In genomic region chr9:134370638-134371037, GRCh38 we compare ENCODE assay signal across 21 cellular contexts. TPM values are rescaled to one million over a fixed set of nuclear protein-coding genes. Genes with fewer than 3 reads are reported as not detected.
DNase-seq lines count a peak whose midpoint lies in the region; ATAC-seq and TF ChIP-seq lines count a peak whose summit lies in the region.
"Had no signal": no experiment of that assay in that cellular context is flagged by ENCODE, and none has a peak within 500 bp of the region (broad histone marks: within the 10 kb centered on the region; RNA-seq: fewer than 3 reads in every experiment).

No MANE protein-coding gene starts in this region.

- H3K27me3 Mint-ChIP-seq in CD14-positive monocyte (ENCODE audit: low read depth in 3 of 3) (no peaks in the 10 kb centered on the region), nephron progenitor cell (ENCODE audit: low read depth, poor library complexity) (no peaks in the 10 kb centered on the region)
- H3K27me3 Mint-ChIP-seq in activated CD4-positive, alpha-beta memory T cell treated with anti-CD3 and anti-CD28 coated beads for 36 hours = no peaks in the 10 kb centered on the region
- H3K27me3 Mint-ChIP-seq: central memory CD8-positive, alpha-beta T cell had no signal

- ATAC-seq in GM21825 (IDR thresholded peaks at IDR 0.05; ENCODE audit: unreplicated experiment) = no peak
- no peak for ATAC-seq in GM18907 (IDR thresholded peaks at IDR 0.05; ENCODE audit: unreplicated experiment)
- ATAC-seq: activated CD8-positive, alpha-beta memory T cell treated with anti-CD3 and anti-CD28 coated beads, Interleukin-2, amount 10 ng/mL, durations not matched to agents 7 days and 5 days; activated T-cell treated with anti-CD3 and anti-CD28 coated beads, Interleukin-2, amount 50 U/mL, for 72 hours; heart right ventricle; stimulated activated naive CD8-positive, alpha-beta T cell treated with anti-CD3 and anti-CD28 coated beads, Interleukin-15, amount 100 ng/mL, for 72 hours had no signal

- H3K27ac Mint-ChIP-seq in CD14-positive monocyte = peak overlapping the region; percentile 100
- peak overlapping the region; percentile 69 for H3K27ac Mint-ChIP-seq in nephron progenitor cell
- no peak overlapping the region for H3K27ac Mint-ChIP-seq in activated CD4-positive, alpha-beta memory T cell treated with anti-CD3 and anti-CD28 coated beads for 36 hours
- H3K27ac Mint-ChIP-seq: activated CD8-positive, alpha-beta memory T cell treated with anti-CD3 and anti-CD28 coated beads, Interleukin-2, amount 10 ng/mL, durations not matched to agents 7 days and 5 days; activated T-cell treated with anti-CD3 and anti-CD28 coated beads, Interleukin-2, amount 50 U/mL, for 72 hours had no signal

- POLR2A ChIA-PET in activated CD4-positive, alpha-beta memory T cell treated with anti-CD3 and anti-CD28 coated beads for 36 hours (lab: Charles Lee) = no interaction called here

- 79% methylated on average over 14 of the region's 16 CpGs for WGBS in suprapubic skin

- DNase-seq in CD14-positive monocyte (ENCODE audit: low spot score) (no peak), caudate nucleus (lab: John Stamatoyannopoulos, UW) (no peak), nephron progenitor cell (no peak), suprapubic skin (ENCODE audit: low spot score in 2 of 2) (no peak), BE2C (no peak)
- no peak for DNase-seq in activated CD4-positive, alpha-beta memory T cell treated with anti-CD3 and anti-CD28 coated beads for 36 hours
- DNase-seq: activated CD4-positive, alpha-beta T cell treated with anti-CD3 and anti-CD28 coated beads for 48 hours; activated CD8-positive, alpha-beta memory T cell treated with anti-CD3 and anti-CD28 coated beads, Interleukin-2, amount 10 ng/mL, durations not matched to agents 7 days and 5 days; activated naive CD4-positive, alpha-beta T cell treated with anti-CD3 and anti-CD28 coated beads, Interleukin-2, amount 50 U/mL, for 16 hours; activated T-cell treated with anti-CD3 and anti-CD28 coated beads, Interleukin-2, amount 50 U/mL, for 72 hours; Calu3; heart right ventricle; mesenchymal stem cell; NCI-H1092; NCI-H187 treated with DMSO at 0.1 percent for 48 hours; NCI-H526 treated with DMSO at 0.1 percent for 48 hours; stimulated activated naive CD8-positive, alpha-beta T cell treated with anti-CD3 and anti-CD28 coated beads, Interleukin-15, amount 100 ng/mL, for 72 hours had no signal

- H3K27me3 ChIP-seq in suprapubic skin (no peaks in the 10 kb centered on the region), BE2C (no peaks in the 10 kb centered on the region)
- H3K27me3 ChIP-seq: ascending aorta, heart right ventricle had no signal

- no peak for TF ChIP-seq POLR2A in suprapubic skin (IDR thresholded peaks at IDR 0.05)

- H3K9me3 ChIP-seq in suprapubic skin = no peaks in the 10 kb centered on the region
- H3K9me3 ChIP-seq in BE2C = no peaks in the 10 kb centered on the region
- H3K9me3 ChIP-seq: ascending aorta, heart right ventricle had no signal

- CTCF ChIA-PET in activated CD4-positive, alpha-beta memory T cell treated with anti-CD3 and anti-CD28 coated beads for 36 hours (lab: Charles Lee) = interaction anchor here (1.1 kb wide), 1 partner anchor 21 kb away, joined by 3 read pairs; no protein-coding TSS in a partner anchor

- no peaks in the 10 kb centered on the region for H3K36me3 ChIP-seq in suprapubic skin
- no peaks in the 10 kb centered on the region for H3K36me3 ChIP-seq in BE2C
- H3K36me3 ChIP-seq: ascending aorta, heart right ventricle had no signal

- H3K4me3 Mint-ChIP-seq in CD14-positive monocyte = no peak overlapping the region
- H3K4me3 Mint-ChIP-seq in nephron progenitor cell = no peak overlapping the region
- no peak overlapping the region for H3K4me3 Mint-ChIP-seq in activated CD4-positive, alpha-beta memory T cell treated with anti-CD3 and anti-CD28 coated beads for 36 hours
- H3K4me3 Mint-ChIP-seq: activated CD8-positive, alpha-beta memory T cell treated with anti-CD3 and anti-CD28 coated beads, Interleukin-2, amount 10 ng/mL, durations not matched to agents 7 days and 5 days; activated T-cell treated with anti-CD3 and anti-CD28 coated beads, Interleukin-2, amount 50 U/mL, for 72 hours; central memory CD8-positive, alpha-beta T cell; stimulated activated naive CD8-positive, alpha-beta T cell treated with anti-CD3 and anti-CD28 coated beads, Interleukin-15, amount 100 ng/mL, for 72 hours had no signal

- TF ChIP-seq CTCF in CD14-positive monocyte (IDR thresholded peaks at IDR 0.05) (no peak), nephron progenitor cell (IDR thresholded peaks at IDR 0.05) (no peak), suprapubic skin (IDR thresholded peaks at IDR 0.05) (no peak), BE2C (IDR thresholded peaks at IDR 0.05; ENCODE audit: low read depth, low read length) (no peak)

- intact Hi-C loops in CD14-positive monocyte (cut with micrococcal nuclease) = loop anchor here in 1 of 2 donors (5.0 kb wide), 3 partner anchors 43 to 128 kb away; partner anchors contain the start of gene RXRA
- intact Hi-C loops in activated CD4-positive, alpha-beta memory T cell treated with anti-CD3 and anti-CD28 coated beads for 36 hours (cut with micrococcal nuclease) = no loop called here

- TF ChIP-seq EP300 in suprapubic skin (IDR thresholded peaks at IDR 0.05) = no peak

- peaks cover 96% of the 10 kb centered on the region for H3K4me1 ChIP-seq in suprapubic skin
- H3K4me1 ChIP-seq in BE2C = peaks cover 38% of the 10 kb centered on the region

- no peak overlapping the region for H3K4me3 ChIP-seq in suprapubic skin
- no peak overlapping the region for H3K4me3 ChIP-seq in BE2C (ENCODE audit: low read depth, low read length)
- H3K4me3 ChIP-seq: ascending aorta, heart right ventricle had no signal

- H3K27ac ChIP-seq in caudate nucleus (ENCODE audit: low read depth, low read length) (peak overlapping the region; percentile 78), suprapubic skin (peak overlapping the region; percentile 90)

- H3K4me1 Mint-ChIP-seq in CD14-positive monocyte (peaks cover 88% of the 10 kb centered on the region), nephron progenitor cell (peaks cover 56% of the 10 kb centered on the region)
- no peaks in the 10 kb centered on the region for H3K4me1 Mint-ChIP-seq in activated CD4-positive, alpha-beta memory T cell treated with anti-CD3 and anti-CD28 coated beads for 36 hours (ENCODE audit: low read depth)
- H3K4me1 Mint-ChIP-seq: activated CD8-positive, alpha-beta memory T cell treated with anti-CD3 and anti-CD28 coated beads, Interleukin-2, amount 10 ng/mL, durations not matched to agents 7 days and 5 days had no signal

- peaks cover 14 to 25% of the 10 kb centered on the region in 2 donors for H3K36me3 Mint-ChIP-seq in CD14-positive monocyte
- H3K36me3 Mint-ChIP-seq in nephron progenitor cell (ENCODE audit: low read depth) = no peaks in the 10 kb centered on the region
- no peaks in the 10 kb centered on the region for H3K36me3 Mint-ChIP-seq in activated CD4-positive, alpha-beta memory T cell treated with anti-CD3 and anti-CD28 coated beads for 36 hours
- H3K36me3 Mint-ChIP-seq: activated CD8-positive, alpha-beta memory T cell treated with anti-CD3 and anti-CD28 coated beads, Interleukin-2, amount 10 ng/mL, durations not matched to agents 7 days and 5 days had no signal

- H3K9me3 Mint-ChIP-seq in CD14-positive monocyte (peaks cover 0 to 3% (median 0%) of the 10 kb centered on the region in 7 donors), nephron progenitor cell (no peaks in the 10 kb centered on the region)
- no peaks in the 10 kb centered on the region for H3K9me3 Mint-ChIP-seq in activated CD4-positive, alpha-beta memory T cell treated with anti-CD3 and anti-CD28 coated beads for 36 hours
- H3K9me3 Mint-ChIP-seq: activated T-cell treated with anti-CD3 and anti-CD28 coated beads, Interleukin-2, amount 50 U/mL, for 72 hours; central memory CD8-positive, alpha-beta T cell; stimulated activated naive CD8-positive, alpha-beta T cell treated with anti-CD3 and anti-CD28 coated beads, Interleukin-15, amount 100 ng/mL, for 72 hours had no signal

RNA-seq across cellular contexts. Expression of gene RXRA, which starts 44.4 kb away (rescaled TPM):
- 10 to 100 TPM; 15.8 to 23.2 TPM for polyA plus RNA-seq in CD14-positive monocyte
- 100 to 1,000 TPM; 165 to 240 (median 185) TPM for total RNA-seq in suprapubic skin
- 10 to 100 TPM; 22.1 to 22.5 TPM for total RNA-seq in activated CD4-positive, alpha-beta memory T cell treated with anti-CD3 and anti-CD28 coated beads for 36 hours
- 47.3 TPM for polyA plus RNA-seq in BE2C (2012; ENCODE audit: insufficient read depth, insufficient read length, low read depth)

Comparison
In these comparisons a context has a peak if more than half of its experiments do, and no peak if none do; other contexts are left out.
1. RNA of gene RXRA, which starts 44.4 kb away (total RNA-seq): 165 to 240 TPM in suprapubic skin; 22.1 to 22.5 TPM in activated CD4-positive, alpha-beta memory T cell treated with anti-CD3 and anti-CD28 coated beads for 36 hours; every median in the first group is over 4 times any median in the second.